ENCODE assay signal across 21 cellular contexts in genomic region chr3:103918336-103918735, GRCh38.
"Had no signal": no experiment of that assay in that cellular context is flagged by ENCODE, and none has a peak within 500 bp of the region (broad histone marks: within the 10 kb centered on the region; RNA-seq: fewer than 3 reads in every experiment).

No MANE protein-coding gene starts in this region.

- H3K27ac ChIP-seq: body of pancreas, cardiac muscle cell, neutrophil, ovary, prostate gland, right atrium auricular region, spleen, testis, WERI-Rb-1 had no signal

- H3K36me3 ChIP-seq: cardiac muscle cell, neutrophil, ovary, prostate gland, right atrium auricular region, spleen, WERI-Rb-1 had no signal

- H3K4me3 ChIP-seq: body of pancreas, cardiac muscle cell, ovary, prostate gland, right atrium auricular region, spleen, testis had no signal

- DNase-seq: activated CD4-positive, alpha-beta T cell treated with anti-CD3 and anti-CD28 coated beads, Interleukin-2, amount 50 U/mL, for 1 hour; activated CD4-positive, CD25-positive, alpha-beta regulatory T cell treated with anti-CD3 and anti-CD28 coated beads, Interleukin-2, amount 50 U/mL, for 72 hours; activated CD8-positive, alpha-beta T cell treated with anti-CD3 and anti-CD28 coated beads, Interleukin-2, amount 10 ng/mL, durations not matched to agents 7 days and 5 days; activated gamma-delta T cell; activated naive CD4-positive, alpha-beta T cell treated with anti-CD3 and anti-CD28 coated beads, Interleukin-2, amount 50 U/mL, for 16 hours; activated naive CD8-positive, alpha-beta T cell treated with anti-CD3 and anti-CD28 coated beads, Interleukin-2, amount 50 U/mL, for 24 hours; body of pancreas; erythroblast; foreskin fibroblast; left colon; mesenchymal stem cell; ovary; spleen; stimulated activated CD4-positive, alpha-beta T cell treated with anti-CD3 and anti-CD28 coated beads, Interleukin-4, amount 100 ng/mL, for 1 hour; stimulated activated naive CD4-positive, alpha-beta T cell; testis; WERI-Rb-1 had no signal

- H3K9me3 ChIP-seq: body of pancreas, neutrophil, ovary, prostate gland, right atrium auricular region, spleen, testis had no signal

- H3K4me1 ChIP-seq: body of pancreas, prostate gland, right atrium auricular region, spleen, testis had no signal

- ATAC-seq: activated CD8-positive, alpha-beta T cell treated with anti-CD3 and anti-CD28 coated beads, Interleukin-2, amount 10 ng/mL, durations not matched to agents 7 days and 5 days; activated naive CD8-positive, alpha-beta T cell treated with anti-CD3 and anti-CD28 coated beads, Interleukin-2, amount 50 U/mL, for 24 hours; body of pancreas; left colon had no signal

- H3K27me3 ChIP-seq: body of pancreas, neutrophil, ovary, right atrium auricular region, spleen, testis had no signal
